Comparison of ENCODE assay signal across 26 cellular contexts in genomic region chr2:151483546-151483945, GRCh38.
"Had no signal": no experiment of that assay in that cellular context is flagged by ENCODE, and none has a peak within 500 bp of the region (broad histone marks: within the 10 kb centered on the region; RNA-seq: fewer than 3 reads in every experiment).

No MANE protein-coding gene starts in this region.

- FAIRE-seq: frontal cortex had no signal

- ATAC-seq: activated CD8-positive, alpha-beta T cell treated with anti-CD3 and anti-CD28 coated beads for 36 hours; activated T-cell treated with anti-CD3 and anti-CD28 coated beads, Interleukin-2, amount 50 U/mL, for 72 hours; esophagus mucosa; heart left ventricle had no signal

- H3K27ac ChIP-seq: ascending aorta, cardiac muscle cell, colonic mucosa, heart left ventricle had no signal

- H3K4me3 ChIP-seq: ascending aorta, breast epithelium, cardiac muscle cell, colonic mucosa, heart left ventricle had no signal

- H3K27me3 ChIP-seq: ascending aorta, breast epithelium, cardiac muscle cell, colonic mucosa, heart left ventricle had no signal

- H3K4me3 Mint-ChIP-seq: activated CD8-positive, alpha-beta T cell treated with anti-CD3 and anti-CD28 coated beads for 36 hours; activated naive CD8-positive, alpha-beta T cell treated with anti-CD3 and anti-CD28 coated beads for 36 hours; activated T-cell treated with anti-CD3 and anti-CD28 coated beads, Interleukin-2, amount 50 U/mL, for 72 hours; brain; endodermal cell had no signal

- H3K9me3 ChIP-seq: ascending aorta, breast epithelium, colonic mucosa, heart left ventricle had no signal

- H3K9me3 Mint-ChIP-seq: brain, endodermal cell had no signal

- H3K36me3 ChIP-seq: breast epithelium, colonic mucosa had no signal

- H3K27ac Mint-ChIP-seq: activated CD8-positive, alpha-beta T cell treated with anti-CD3 and anti-CD28 coated beads for 36 hours; activated naive CD8-positive, alpha-beta T cell treated with anti-CD3 and anti-CD28 coated beads for 36 hours; activated T-cell treated with anti-CD3 and anti-CD28 coated beads, Interleukin-2, amount 50 U/mL, for 72 hours; brain; endodermal cell had no signal

- H3K4me1 ChIP-seq: ascending aorta, breast epithelium, colonic mucosa, heart left ventricle had no signal

- H3K4me1 Mint-ChIP-seq: brain had no signal

- H3K27me3 Mint-ChIP-seq: activated CD8-positive, alpha-beta T cell treated with anti-CD3 and anti-CD28 coated beads for 36 hours; activated naive CD8-positive, alpha-beta T cell treated with anti-CD3 and anti-CD28 coated beads for 36 hours; brain had no signal

- DNase-seq: activated CD4-positive, alpha-beta T cell treated with anti-CD3 and anti-CD28 coated beads for 48 hours; activated CD4-positive, alpha-beta T cell treated with anti-CD3 and anti-CD28 coated beads, Interleukin-2, amount 50 U/mL, for 1 hour; activated CD4-positive, alpha-beta T cell treated with anti-CD3 and anti-CD28 coated beads, Interleukin-2, amount 50 U/mL, for 48 hours; activated CD8-positive, alpha-beta memory T cell treated with anti-CD3 and anti-CD28 coated beads for 24 hours; activated CD8-positive, alpha-beta T cell treated with anti-CD3 and anti-CD28 coated beads for 36 hours; activated gamma-delta T cell treated with Interleukin-2 at 50 U/mL for 16 hours; activated naive CD4-positive, alpha-beta T cell treated with anti-CD3 and anti-CD28 coated beads, Interleukin-2, amount 50 U/mL, for 16 hours; activated naive CD4-positive, alpha-beta T cell treated with Interleukin-2 at 50 U/mL for 16 hours; activated naive CD8-positive, alpha-beta T cell treated with anti-CD3 and anti-CD28 coated beads for 36 hours; activated T-cell treated with anti-CD3 and anti-CD28 coated beads, Interleukin-2, amount 50 U/mL, for 1 hour; activated T-cell treated with anti-CD3 and anti-CD28 coated beads, Interleukin-2, amount 50 U/mL, for 72 hours; central memory CD4-positive, alpha-beta T cell; cerebellar nuclear complex; colonic mucosa; effector CD8-positive, alpha-beta T cell; endodermal cell; foreskin fibroblast; heart left ventricle; hypothalamus; T-helper 2 cell had no signal
